ENCODE assay signal across 26 cellular contexts in genomic region chr15:28118531-28118930, GRCh38. TPM values are rescaled to one million over a fixed set of nuclear protein-coding genes. Genes with fewer than 3 reads are reported as not detected.
"Had no signal": no experiment of that assay in that cellular context is flagged by ENCODE, and none has a peak within 500 bp of the region (broad histone marks: within the 10 kb centered on the region; RNA-seq: fewer than 3 reads in every experiment).

No MANE protein-coding gene starts in this region.

- H3K79me2 ChIP-seq: parathyroid adenoma had no signal

- H2AFZ ChIP-seq: neural progenitor cell, parathyroid adenoma had no signal

- H3K9me3 ChIP-seq: ovary, psoas muscle, right lobe of liver, sigmoid colon, suprapubic skin, testis, tibial artery, transverse colon, vagina had no signal

- H3K4me3 ChIP-seq: neural progenitor cell, ovary, psoas muscle, right lobe of liver, sigmoid colon, suprapubic skin, testis, tibial artery, transverse colon, vagina had no signal

- DNase-seq: natural killer cell; occipital lobe; ovary; psoas muscle; right cardiac atrium; right lobe of liver; sigmoid colon; small intestine; stimulated activated CD4-positive, alpha-beta T cell treated with anti-CD3 and anti-CD28 coated beads, Interleukin-15, amount 100 ng/mL, for 24 hours; stimulated activated CD4-positive, alpha-beta T cell treated with anti-CD3 and anti-CD28 coated beads, Interleukin-2, amount 100 ng/mL, for 24 hours; stimulated activated CD4-positive, alpha-beta T cell treated with anti-CD3 and anti-CD28 coated beads, Interleukin-2, amount 100 ng/mL, for 48 hours; stimulated activated CD4-positive, alpha-beta T cell treated with anti-CD3 and anti-CD28 coated beads, Interleukin-4, amount 100 ng/mL, for 24 hours; stimulated activated naive B cell treated with anti-CD40 and anti-IgM and Interleukin-4, amounts not matched to agents 10 μg/mL and 1 μg/mL and 100 μg/mL, for 72 hours; stimulated activated naive CD8-positive, alpha-beta T cell treated with anti-CD3 and anti-CD28 coated beads, Interleukin-15, amount 100 ng/mL, for 72 hours; stimulated activated naive CD8-positive, alpha-beta T cell treated with anti-CD3 and anti-CD28 coated beads, Interleukin-15, Interleukin-2, amounts not matched to agents 100 U/mL and 50 U/mL, for 24 hours; substantia nigra; testis; tibial artery; transverse colon had no signal

- H3K9ac ChIP-seq: neural progenitor cell, parathyroid adenoma had no signal

- H3K4me1 ChIP-seq: neural progenitor cell, parathyroid adenoma, psoas muscle, right lobe of liver, sigmoid colon, testis, tibial artery, transverse colon, vagina had no signal

- H3K27ac ChIP-seq: neural progenitor cell, ovary, parathyroid adenoma, psoas muscle, right lobe of liver, sigmoid colon, suprapubic skin, testis, tibial artery, transverse colon, vagina had no signal

- H3K36me3 ChIP-seq: neural progenitor cell, ovary had no signal

- H3K4me2 ChIP-seq: neural progenitor cell had no signal

- FAIRE-seq: small intestine, urothelium cell line had no signal

- ATAC-seq: natural killer cell; right cardiac atrium; right lobe of liver; stimulated activated effector memory CD8-positive, alpha-beta T cell treated with anti-CD3 and anti-CD28 coated beads, Interleukin-12 subunit alpha, Interleukin-12 subunit beta, amount 100 ng/mL, for 72 hours; stimulated activated naive B cell treated with anti-CD40 and anti-IgM and Interleukin-4, amounts not matched to agents 10 μg/mL and 1 μg/mL and 100 μg/mL, for 72 hours; stimulated activated naive CD8-positive, alpha-beta T cell treated with anti-CD3 and anti-CD28 coated beads, Interleukin-15, amount 100 ng/mL, for 72 hours; stimulated activated naive CD8-positive, alpha-beta T cell treated with anti-CD3 and anti-CD28 coated beads, Interleukin-15, Interleukin-2, amounts not matched to agents 100 U/mL and 50 U/mL, for 24 hours had no signal

- H3K27me3 ChIP-seq: neural progenitor cell, ovary, right lobe of liver, sigmoid colon, suprapubic skin, testis, tibial artery, transverse colon, vagina had no signal

RNA-seq across cellular contexts. Expression of gene OCA2, which starts 19.4 kb away (rescaled TPM):
- total RNA-seq: osteoblast had no signal
